ENCODE assay signal across 29 cellular contexts in genomic region chr19:41990028-41990427, GRCh38. TPM values are rescaled to one million over a fixed set of nuclear protein-coding genes. Genes with fewer than 3 reads are reported as not detected.
"Had no signal": no experiment of that assay in that cellular context is flagged by ENCODE, and none has a peak within 500 bp of the region (broad histone marks: within the 10 kb centered on the region; RNA-seq: fewer than 3 reads in every experiment).

No MANE protein-coding gene starts in this region.

- H3K4me3 ChIP-seq: colonic mucosa, coronary artery, esophagus muscularis mucosa, esophagus squamous epithelium, gastrocnemius medialis, gastroesophageal sphincter, heart left ventricle, heart right ventricle, hepatocyte had no signal

- H3K36me3 ChIP-seq: colonic mucosa, esophagus squamous epithelium, gastrocnemius medialis, gastroesophageal sphincter had no signal

- ATAC-seq: effector memory CD8-positive, alpha-beta T cell; esophagus mucosa; foreskin keratinocyte; gastrocnemius medialis; gastroesophageal sphincter; heart left ventricle; heart right ventricle had no signal

- H3K79me2 ChIP-seq: hepatocyte had no signal

- H3K9me3 ChIP-seq: colonic mucosa, esophagus muscularis mucosa, esophagus squamous epithelium, gastrocnemius medialis, gastroesophageal sphincter, heart left ventricle, heart right ventricle had no signal

- DNase-seq: colonic mucosa; cortex of kidney; dermis blood vessel endothelial cell; dorsolateral prefrontal cortex; effector CD4-positive, alpha-beta T cell; effector CD8-positive, alpha-beta T cell; effector memory CD4-positive, alpha-beta T cell; effector memory CD8-positive, alpha-beta T cell; endodermal cell; erythroblast; esophagus squamous epithelium; foreskin fibroblast; foreskin keratinocyte; foreskin melanocyte; gastrocnemius medialis; glutamatergic neuron; head of caudate nucleus; heart left ventricle; heart right ventricle had no signal

- H3K9me3 Mint-ChIP-seq: dendritic cell treated with granulocyte-macrophage colony-stimulating factor and Interleukin-4, amounts not matched to agents 40 ng/mL and 50 ng/mL, for 4 days; effector memory CD8-positive, alpha-beta T cell; endodermal cell had no signal

- H3K27ac ChIP-seq: colonic mucosa, coronary artery, epithelial cell of prostate, esophagus muscularis mucosa, esophagus squamous epithelium, foreskin keratinocyte, gastrocnemius medialis, gastroesophageal sphincter, hepatocyte had no signal

- H3K4me3 Mint-ChIP-seq: dendritic cell treated with granulocyte-macrophage colony-stimulating factor and Interleukin-4, amounts not matched to agents 40 ng/mL and 50 ng/mL, for 4 days; effector memory CD8-positive, alpha-beta T cell; endodermal cell had no signal

- H2AFZ ChIP-seq: hepatocyte had no signal

- H3K4me1 ChIP-seq: colonic mucosa, foreskin keratinocyte had no signal

- H3K27ac Mint-ChIP-seq: dendritic cell treated with granulocyte-macrophage colony-stimulating factor and Interleukin-4, amounts not matched to agents 40 ng/mL and 50 ng/mL, for 4 days; effector memory CD8-positive, alpha-beta T cell; endodermal cell had no signal

- H3K4me2 ChIP-seq: hepatocyte had no signal

RNA-seq across cellular contexts. Expression of gene ATP1A3, which starts 4.0 kb away (rescaled TPM):
- total RNA-seq: dermis microvascular lymphatic vessel endothelial cell, epithelial cell of proximal tubule, fibroblast of villous mesenchyme, gastrocnemius medialis had no signal
